33 cellular contexts compared by ENCODE assay signal in genomic region chr15:88341653-88342052, GRCh38.
DNase-seq lines count a peak whose midpoint lies in the region; ATAC-seq and TF ChIP-seq lines count a peak whose summit lies in the region.
"Had no signal": no experiment of that assay in that cellular context is flagged by ENCODE, and none has a peak within 500 bp of the region (broad histone marks: within the 10 kb centered on the region; RNA-seq: fewer than 3 reads in every experiment).

No MANE protein-coding gene starts in this region.

- H2AFZ ChIP-seq in osteoblast (ENCODE audit: low read length): no peak overlapping the region

- H3K9me3 ChIP-seq in osteoblast (ENCODE audit: low read depth, low read length) (no peaks in the 10 kb centered on the region), stomach (no peaks in the 10 kb centered on the region)
- H3K9me3 ChIP-seq: BE2C, BLaER1, Caco-2 had no signal

- TF ChIP-seq CTCF in AG10803 (conservative IDR thresholded peaks at IDR 0.05; ENCODE audit: low read length) (no peak), fibroblast of the aortic adventitia (IDR thresholded peaks at IDR 0.05; ENCODE audit: insufficient read depth, low read length) (no peak), omental fat pad (IDR thresholded peaks at IDR 0.05) (no peak), osteoblast (IDR thresholded peaks at IDR 0.05; ENCODE audit: extremely low read depth, low read depth, low read length) (no peak), foreskin fibroblast (IDR thresholded peaks at IDR 0.05; ENCODE audit: low read depth, low read length) (no peak), stomach (IDR thresholded peaks at IDR 0.05) (no peak)

- H4K20me1 ChIP-seq in osteoblast (ENCODE audit: insufficient read depth, low read length): no peaks in the 10 kb centered on the region
- H4K20me1 ChIP-seq: BLaER1; BLaER1 treated with 17β-estradiol and CSF1 and Interleukin-3, amounts not matched to agents 10 nM and 100 nM had no signal

- peaks cover 21% of the 10 kb centered on the region for H3K4me1 ChIP-seq in osteoblast (ENCODE audit: insufficient read depth, low read length)
- no peaks in the 10 kb centered on the region for H3K4me1 ChIP-seq in stomach
- H3K4me1 ChIP-seq: BE2C; BLaER1; BLaER1 treated with 17β-estradiol and CSF1 and Interleukin-3, amounts not matched to agents 10 nM and 100 nM; Caco-2 had no signal

- no peak for TF ChIP-seq EP300 in stomach (IDR thresholded peaks at IDR 0.05)

- no peaks in the 10 kb centered on the region for H3K36me3 ChIP-seq in osteoblast (ENCODE audit: insufficient read depth, low read length)
- H3K36me3 ChIP-seq in stomach: no peaks in the 10 kb centered on the region
- H3K36me3 ChIP-seq: BE2C; BLaER1; BLaER1 treated with 17β-estradiol and CSF1 and Interleukin-3, amounts not matched to agents 10 nM and 100 nM had no signal

- H3K4me2 ChIP-seq in osteoblast (ENCODE audit: insufficient read depth, low read length): no peak overlapping the region
- H3K4me2 ChIP-seq: A549; BLaER1; BLaER1 treated with 17β-estradiol and CSF1 and Interleukin-3, amounts not matched to agents 10 nM and 100 nM had no signal

- TF ChIP-seq POLR2A in stomach (IDR thresholded peaks at IDR 0.05): no peak

- H3K27ac ChIP-seq in osteoblast (ENCODE audit: low read depth, low read length) (peak overlapping the region; percentile 54), stomach (no peak overlapping the region)
- H3K27ac ChIP-seq: 22Rv1; A549; BLaER1; BLaER1 treated with 17β-estradiol and CSF1 and Interleukin-3, amounts not matched to agents 10 nM and 100 nM; C4-2B had no signal

- 74 to 90% (median 85%) methylated on average over 2 of the region's 2 CpGs for WGBS in stomach, 5 donors

- H3K79me2 ChIP-seq in osteoblast (ENCODE audit: insufficient read depth, low read length): no peaks in the 10 kb centered on the region

- H3K27me3 ChIP-seq in osteoblast (ENCODE audit: insufficient read depth, low read length) (no peaks in the 10 kb centered on the region), stomach (peaks cover 0 to 8% (median 0%) of the 10 kb centered on the region in 3 donors)
- H3K27me3 ChIP-seq: BE2C; BLaER1; BLaER1 treated with 17β-estradiol and CSF1 and Interleukin-3, amounts not matched to agents 10 nM and 100 nM had no signal

- no peak overlapping the region for H3K27ac Mint-ChIP-seq in activated naive CD8-positive, alpha-beta T cell treated with anti-CD3 and anti-CD28 coated beads, Interleukin-2, amount 50 U/mL, for 24 hours
- H3K27ac Mint-ChIP-seq: B cell; CD14-positive monocyte; CD4-positive, alpha-beta memory T cell; CD4-positive, alpha-beta T cell; CD4-positive, CD25-positive, alpha-beta regulatory T cell; CD8-positive, alpha-beta memory T cell; CD8-positive, alpha-beta T cell had no signal

- H3K27me3 Mint-ChIP-seq in activated naive CD8-positive, alpha-beta T cell treated with anti-CD3 and anti-CD28 coated beads, Interleukin-2, amount 50 U/mL, for 24 hours: peaks cover 4% of the 10 kb centered on the region

- DNase-seq in AG10803 (ENCODE audit: low read depth) (peak; percentile 36), fibroblast of the aortic adventitia (ENCODE audit: low read depth) (peak; percentile 16), omental fat pad (ENCODE audit: low spot score) (no peak), osteoblast (ENCODE audit: insufficient read length, low spot score, missing footprints) (no peak), foreskin fibroblast (no peak), COR-L47 (lab: John Stamatoyannopoulos, UW) (no peak), stomach (no peak)
- DNase-seq in activated naive CD8-positive, alpha-beta T cell treated with anti-CD3 and anti-CD28 coated beads, Interleukin-2, amount 50 U/mL, for 24 hours: no peak
- DNase-seq: 8988T; ACHN; AML-193; BE2C; C1 segment of cervical spinal cord; Caco-2; Calu3; CD4-positive, alpha-beta memory T cell; CD4-positive, alpha-beta T cell; CD4-positive, CD25-positive, alpha-beta regulatory T cell; CD8-positive, alpha-beta memory T cell; CD8-positive, alpha-beta T cell; DMS 273 treated with DMSO at 0.1 percent for 48 hours; DMS153; DMS53; DMS79; DMS79 treated with DMSO at 0.1 percent for 48 hours; DND-41 had no signal

- H3K36me3 Mint-ChIP-seq in activated naive CD8-positive, alpha-beta T cell treated with anti-CD3 and anti-CD28 coated beads, Interleukin-2, amount 50 U/mL, for 24 hours (ENCODE audit: low read depth): no peaks in the 10 kb centered on the region
- H3K36me3 Mint-ChIP-seq: CD14-positive monocyte; CD4-positive, alpha-beta memory T cell; CD4-positive, CD25-positive, alpha-beta regulatory T cell; CD8-positive, alpha-beta memory T cell; CD8-positive, alpha-beta T cell had no signal

- H3K4me3 Mint-ChIP-seq in activated naive CD8-positive, alpha-beta T cell treated with anti-CD3 and anti-CD28 coated beads, Interleukin-2, amount 50 U/mL, for 24 hours: no peak overlapping the region
- H3K4me3 Mint-ChIP-seq: B cell; CD14-positive monocyte; CD4-positive, alpha-beta memory T cell; CD4-positive, alpha-beta T cell; CD4-positive, CD25-positive, alpha-beta regulatory T cell; CD8-positive, alpha-beta memory T cell; CD8-positive, alpha-beta T cell had no signal

- H3K9me3 Mint-ChIP-seq in activated naive CD8-positive, alpha-beta T cell treated with anti-CD3 and anti-CD28 coated beads, Interleukin-2, amount 50 U/mL, for 24 hours: no peaks in the 10 kb centered on the region
- H3K9me3 Mint-ChIP-seq: CD4-positive, alpha-beta memory T cell; CD8-positive, alpha-beta memory T cell; CD8-positive, alpha-beta T cell had no signal

- intact Hi-C loops in stomach (cut with DNase I; ENCODE audit: low total_unique reads): no loop called here

- ATAC-seq in omental fat pad (ENCODE audit: low FRiP score): peak; percentile 74
- ATAC-seq in activated naive CD8-positive, alpha-beta T cell treated with anti-CD3 and anti-CD28 coated beads, Interleukin-2, amount 50 U/mL, for 24 hours: no peak
- ATAC-seq: A549; CD8-positive, alpha-beta T cell had no signal

- no peaks in the 10 kb centered on the region for H3K4me1 Mint-ChIP-seq in activated naive CD8-positive, alpha-beta T cell treated with anti-CD3 and anti-CD28 coated beads, Interleukin-2, amount 50 U/mL, for 24 hours
- H3K4me1 Mint-ChIP-seq: B cell; CD14-positive monocyte; CD4-positive, alpha-beta memory T cell; CD4-positive, CD25-positive, alpha-beta regulatory T cell; CD8-positive, alpha-beta memory T cell had no signal

- no peak overlapping the region for H3K4me3 ChIP-seq in AG10803 (ENCODE audit: low read length)
- no peak overlapping the region for H3K4me3 ChIP-seq in fibroblast of the aortic adventitia (ENCODE audit: low read depth, low read length)
- H3K4me3 ChIP-seq in osteoblast (ENCODE audit: insufficient read depth, low read length): no peak overlapping the region
- no peak overlapping the region for H3K4me3 ChIP-seq in foreskin fibroblast (ENCODE audit: low read depth in 1 of 2, low read length in 2 of 2)
- H3K4me3 ChIP-seq in stomach: no peak overlapping the region
- H3K4me3 ChIP-seq: A549; BLaER1; BLaER1 treated with 17β-estradiol and CSF1 and Interleukin-3, amounts not matched to agents 10 nM and 100 nM had no signal

Comparison
In these comparisons a context has a peak if more than half of its experiments do, and no peak if none do; other contexts are left out.
1. DNase-seq: peak in AG10803 (single experiment) and fibroblast of the aortic adventitia (single experiment); none in omental fat pad (single experiment), osteoblast (single experiment), foreskin fibroblast (0 of 2), COR-L47 (single experiment), stomach (single experiment) and activated naive CD8-positive, alpha-beta T cell treated with anti-CD3 and anti-CD28 coated beads, Interleukin-2, amount 50 U/mL, for 24 hours (single experiment).